Comparison of ENCODE assay signal across 8 cellular contexts in the genomic region with DNA sequence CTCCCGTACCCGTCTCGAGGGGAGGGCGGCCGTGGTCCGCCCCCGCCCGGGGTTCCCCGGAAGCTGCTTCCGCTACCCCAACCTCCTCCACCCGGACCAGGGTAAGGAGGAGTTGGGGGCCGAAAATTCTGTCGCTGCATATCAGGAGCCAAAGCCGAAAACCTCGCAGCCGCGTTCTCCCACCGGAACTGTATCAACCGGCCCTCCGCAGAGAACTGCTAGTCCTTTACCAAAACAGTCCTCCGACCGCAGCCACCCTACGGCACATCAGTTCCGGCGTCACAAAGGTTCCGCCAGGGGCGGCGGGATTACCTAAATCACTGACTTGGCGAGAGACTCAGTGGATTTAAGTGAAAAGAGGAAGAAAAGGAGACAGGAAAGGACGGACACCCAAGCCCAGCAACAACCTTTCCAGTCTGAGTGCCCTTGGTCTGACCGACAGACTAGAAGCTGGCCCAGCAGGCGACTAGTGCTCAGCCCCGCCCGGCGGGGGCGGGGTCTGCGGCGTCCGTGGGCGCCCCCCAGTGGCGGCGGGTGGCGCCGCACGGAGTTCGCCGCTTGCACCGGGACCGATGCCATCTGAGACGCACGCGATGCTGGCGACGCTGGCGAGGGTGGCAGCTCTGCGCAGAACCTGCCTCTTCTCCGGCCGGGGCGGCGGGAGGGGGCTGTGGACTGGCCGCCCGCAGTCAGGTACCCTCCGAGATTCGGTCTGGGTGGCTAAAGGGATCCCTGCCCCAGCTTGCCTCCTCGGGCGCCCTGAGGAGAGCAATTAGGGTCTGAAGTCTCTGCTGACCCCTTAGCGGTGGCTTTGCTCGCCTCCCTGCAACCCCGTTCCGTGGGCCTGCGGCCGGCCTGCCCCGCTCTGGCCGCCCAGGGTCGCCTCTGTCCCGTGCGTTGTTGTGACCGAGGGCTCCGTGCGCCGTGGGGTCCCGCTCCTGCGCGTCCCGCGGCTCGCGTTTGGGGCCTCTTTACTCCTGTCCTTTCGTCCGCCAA. TPM values are rescaled to one million over a fixed set of nuclear protein-coding genes. Genes with fewer than 3 reads are reported as not detected.
A peak's percentile ranks its signal among the peaks of the same experiment; 100 is the strongest.
DNase-seq lines count a peak whose midpoint lies in the region; ATAC-seq lines count a peak whose summit lies in the region.

TSS of gene MPLKIP (minus strand) at position 195 of the 996 bp plus-strand sequence. CDS start at position 140, 55 bp downstream.
TSS of gene SUGCT (plus strand) at position 578 of the 996 bp plus-strand sequence.

- ATAC-seq in HG03457 (IDR thresholded peaks at IDR 0.05; ENCODE audit: unreplicated experiment) (peak; percentile 81), left lobe of liver (peak; percentile 92)

- H3K27ac Mint-ChIP-seq in activated CD4-positive, alpha-beta T cell treated with anti-CD3 and anti-CD28 coated beads, Interleukin-2, amount 10 ng/mL, durations not matched to agents 24 days and 14 days: peak within 1 kb of the TSS; percentile 94

- H3K4me3 Mint-ChIP-seq in activated CD4-positive, alpha-beta T cell treated with anti-CD3 and anti-CD28 coated beads, Interleukin-2, amount 10 ng/mL, durations not matched to agents 24 days and 14 days: peak within 1 kb of the TSS; percentile 95

- peaks cover 2% of the 10 kb centered on the region for H3K9me3 Mint-ChIP-seq in activated CD4-positive, alpha-beta T cell treated with anti-CD3 and anti-CD28 coated beads, Interleukin-2, amount 10 ng/mL, durations not matched to agents 24 days and 14 days

- peaks cover 11% of the 10 kb centered on the region for H3K36me3 Mint-ChIP-seq in activated CD4-positive, alpha-beta T cell treated with anti-CD3 and anti-CD28 coated beads, Interleukin-2, amount 10 ng/mL, durations not matched to agents 24 days and 14 days (ENCODE audit: low read depth)

- H3K4me1 Mint-ChIP-seq in activated CD4-positive, alpha-beta T cell treated with anti-CD3 and anti-CD28 coated beads, Interleukin-2, amount 10 ng/mL, durations not matched to agents 24 days and 14 days: peaks cover 11% of the 10 kb centered on the region

- peak; percentile 37 to 99 (median 92) for DNase-seq in C1 segment of cervical spinal cord (lab: John Stamatoyannopoulos, UW)
- DNase-seq in GM19240 (ENCODE audit: insufficient read length, low spot score): peak; percentile 75
- DNase-seq in NCI-H510A treated with DMSO at 0.1 percent for 48 hours (lab: John Stamatoyannopoulos, UW): peak; percentile 88
- DNase-seq in activated CD4-positive, alpha-beta T cell treated with anti-CD3 and anti-CD28 coated beads, Interleukin-2, amount 10 ng/mL, durations not matched to agents 24 days and 14 days: peak; percentile 96
- peak; percentile 57 for DNase-seq in cortex of kidney (lab: John Stamatoyannopoulos, UW)
- peak; percentile 92 for DNase-seq in left lobe of liver (ENCODE audit: low spot score)
- peak; percentile 83 to 88 for DNase-seq in stimulated activated CD4-positive, alpha-beta T cell treated with anti-CD3 and anti-CD28 coated beads, Interleukin-2, amount 100 ng/mL, for 24 hours

- H3K27me3 Mint-ChIP-seq in activated CD4-positive, alpha-beta T cell treated with anti-CD3 and anti-CD28 coated beads, Interleukin-2, amount 10 ng/mL, durations not matched to agents 24 days and 14 days: peaks cover 11% of the 10 kb centered on the region

- intact Hi-C loops in activated CD4-positive, alpha-beta T cell treated with anti-CD3 and anti-CD28 coated beads, Interleukin-2, amount 10 ng/mL, durations not matched to agents 24 days and 14 days (cut with micrococcal nuclease): loop anchor here (1.0 to 5.0 kb wide), 5 partner anchors 185 to 567 kb away; partner anchors contain the start of genes RALA and YAE1

RNA-seq across cellular contexts. Expression of gene MPLKIP, which starts in this region (rescaled TPM):
- 37.3 and 40.8 TPM in 2 replicates for total RNA-seq in activated CD4-positive, alpha-beta T cell treated with anti-CD3 and anti-CD28 coated beads, Interleukin-2, amount 10 ng/mL, durations not matched to agents 24 days and 14 days
- total RNA-seq in left lobe of liver: 39.3 TPM

RNA-seq across cellular contexts. Expression of gene SUGCT, which starts in this region (rescaled TPM):
- 0.91 and 1.0 TPM in 2 replicates for total RNA-seq in activated CD4-positive, alpha-beta T cell treated with anti-CD3 and anti-CD28 coated beads, Interleukin-2, amount 10 ng/mL, durations not matched to agents 24 days and 14 days
- total RNA-seq in left lobe of liver: 14.3 TPM

Comparison
In these comparisons a context has a peak if more than half of its experiments do, and no peak if none do; other contexts are left out.
1. Peak in every context shown above with its lines: DNase-seq and ATAC-seq.